In the genomic region with DNA sequence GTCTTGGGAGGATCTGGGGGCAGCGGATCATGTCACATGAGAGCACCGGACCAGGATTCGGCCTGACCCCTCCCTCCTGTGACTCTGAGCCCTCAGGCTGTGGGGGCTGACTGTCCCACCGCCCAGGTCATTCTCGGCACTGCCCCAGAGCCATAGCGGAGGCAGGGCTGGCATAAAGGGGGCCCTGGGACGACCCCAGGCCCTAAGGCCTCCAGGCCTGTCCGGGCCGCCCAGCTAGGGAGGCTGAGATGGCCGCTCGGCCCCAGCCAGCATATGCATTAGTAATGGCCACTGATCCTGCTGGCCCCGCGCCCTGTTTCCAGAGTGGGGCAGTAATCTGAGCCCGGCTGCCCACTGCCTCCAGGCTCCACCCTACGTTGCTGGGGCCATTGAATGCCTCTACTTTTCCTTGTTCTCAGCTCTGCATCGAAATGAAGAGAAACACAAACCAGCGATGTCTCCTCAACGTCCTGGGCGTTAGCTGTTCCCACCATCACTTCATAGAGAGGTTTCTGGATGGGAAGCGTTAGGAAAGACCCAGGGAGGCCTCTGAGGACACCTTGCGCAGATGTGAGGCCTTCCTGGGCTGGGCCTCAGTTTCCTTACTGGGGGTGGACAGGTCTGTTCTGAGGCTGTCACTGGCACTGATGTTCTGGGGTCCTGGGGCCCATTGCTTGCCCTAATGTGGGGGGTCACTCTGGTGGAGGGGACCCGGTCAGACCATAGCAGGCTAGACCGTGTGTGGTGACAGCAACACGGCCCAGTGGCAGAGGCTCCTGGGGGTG, we compare ENCODE assay signal across 1 cellular context.
TF ChIP-seq lines count a peak whose summit lies in the region.

No MANE protein-coding gene starts in this region.

TF ChIP-seq in SK-N-SH treated with all-trans-retinoic acid at 6 μM for 48 hours, 23 proteins besides CTCF, POLR2A, EP300 and RAD21 (continued from another document):
- TF ChIP-seq, protein P1, sequence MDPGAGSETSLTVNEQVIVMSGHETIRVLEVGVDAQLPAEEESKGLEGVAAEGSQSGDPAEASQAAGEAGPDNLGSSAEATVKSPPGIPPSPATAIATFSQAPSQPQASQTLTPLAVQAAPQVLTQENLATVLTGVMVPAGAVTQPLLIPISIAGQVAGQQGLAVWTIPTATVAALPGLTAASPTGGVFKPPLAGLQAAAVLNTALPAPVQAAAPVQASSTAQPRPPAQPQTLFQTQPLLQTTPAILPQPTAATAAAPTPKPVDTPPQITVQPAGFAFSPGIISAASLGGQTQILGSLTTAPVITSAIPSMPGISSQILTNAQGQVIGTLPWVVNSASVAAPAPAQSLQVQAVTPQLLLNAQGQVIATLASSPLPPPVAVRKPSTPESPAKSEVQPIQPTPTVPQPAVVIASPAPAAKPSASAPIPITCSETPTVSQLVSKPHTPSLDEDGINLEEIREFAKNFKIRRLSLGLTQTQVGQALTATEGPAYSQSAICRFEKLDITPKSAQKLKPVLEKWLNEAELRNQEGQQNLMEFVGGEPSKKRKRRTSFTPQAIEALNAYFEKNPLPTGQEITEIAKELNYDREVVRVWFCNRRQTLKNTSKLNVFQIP (CRISPR knock-in tag; IDR thresholded peaks at IDR 0.05; ENCODE audit: borderline replicate concordance, low read depth), result no peak
